Comparison of ENCODE assay signal across 17 cellular contexts in genomic region chr10:128000660-128001059, GRCh38.
DNase-seq lines count a peak whose midpoint lies in the region; ATAC-seq and TF ChIP-seq lines count a peak whose summit lies in the region.
"Had no signal": no experiment of that assay in that cellular context is flagged by ENCODE, and none has a peak within 500 bp of the region (broad histone marks: within the 10 kb centered on the region; RNA-seq: fewer than 3 reads in every experiment).

No MANE protein-coding gene starts in this region.

- DNase-seq in H4 (ENCODE audit: low spot score) (peak; percentile 72), astrocyte of the spinal cord (ENCODE audit: low read depth, low spot score) (peak; percentile 49), left cardiac atrium (peak; percentile 63), psoas muscle (no peak), tibial artery (no peak), NCI-H1105 treated with DMSO at 0.1 percent for 48 hours (lab: John Stamatoyannopoulos, UW) (no peak), NCI-H510A treated with DMSO at 0.1 percent for 48 hours (lab: John Stamatoyannopoulos, UW) (no peak)
- no peak for DNase-seq in activated naive CD4-positive, alpha-beta T cell treated with Interleukin-2 at 50 U/mL for 16 hours
- DNase-seq: activated naive CD4-positive, alpha-beta T cell treated with anti-CD3 and anti-CD28 coated beads, Interleukin-2, amount 10 ng/mL, durations not matched to agents 7 days and 5 days; DND-41; NCI-H2029 treated with DMSO at 0.1 percent for 48 hours; retina; stimulated activated CD4-positive, alpha-beta T cell treated with anti-CD3 and anti-CD28 coated beads, Interleukin-4, amount 100 ng/mL, for 1 hour; WERI-Rb-1 had no signal

- WGBS in psoas muscle, 3 donors: 37 to 53% (median 41%) methylated on average over 4 of the region's 4 CpGs

- in situ Hi-C loops in astrocyte of the spinal cord (cut with HindIII; ENCODE audit: low sequenced_read_pairs): no loop called here

- no peaks in the 10 kb centered on the region for H3K4me1 ChIP-seq in psoas muscle
- H3K4me1 ChIP-seq in tibial artery: peaks cover 0 to 5% (median 0%) of the 10 kb centered on the region in 4 donors

- TF ChIP-seq CTCF in astrocyte of the spinal cord (IDR thresholded peaks at IDR 0.05; ENCODE audit: low read depth, low read length): no peak
- TF ChIP-seq CTCF in psoas muscle (IDR thresholded peaks at IDR 0.05): no peak
- TF ChIP-seq CTCF in tibial artery (IDR thresholded peaks at IDR 0.05): no peak

- no peak overlapping the region for H3K4me3 ChIP-seq in astrocyte of the spinal cord (ENCODE audit: low read depth, low read length)
- no peak overlapping the region for H3K4me3 ChIP-seq in psoas muscle
- no peak overlapping the region for H3K4me3 ChIP-seq in tibial artery
- H3K4me3 ChIP-seq: BLaER1 treated with 17β-estradiol and CSF1 and Interleukin-3, amounts not matched to agents 10 nM and 100 nM; SK-N-MC had no signal

- H3K36me3 ChIP-seq in psoas muscle (ENCODE audit: insufficient read depth in 1 of 2, low read depth in 1 of 2) (no peaks in the 10 kb centered on the region), tibial artery (no peaks in the 10 kb centered on the region)
- H3K36me3 ChIP-seq: BLaER1 treated with 17β-estradiol and CSF1 and Interleukin-3, amounts not matched to agents 10 nM and 100 nM; WERI-Rb-1 had no signal

- intact Hi-C loops in left cardiac atrium (cut with DNase I): no loop called here
- intact Hi-C loops in psoas muscle (cut with DNase I): no loop called here
- intact Hi-C loops in tibial artery (cut with DNase I; ENCODE audit: low total_unique reads): no loop called here

- H3K27me3 ChIP-seq in psoas muscle (ENCODE audit: insufficient read depth in 3 of 3, low read length in 2 of 3) (peaks cover 0 to 2% (median 0%) of the 10 kb centered on the region in 3 donors), tibial artery (peaks cover 0 to 8% of the 10 kb centered on the region in 2 donors)
- H3K27me3 ChIP-seq: BLaER1 treated with 17β-estradiol and CSF1 and Interleukin-3, amounts not matched to agents 10 nM and 100 nM had no signal

- H3K27ac ChIP-seq in psoas muscle: no peak overlapping the region
- no peak overlapping the region for H3K27ac ChIP-seq in tibial artery
- H3K27ac ChIP-seq: BLaER1 treated with 17β-estradiol and CSF1 and Interleukin-3, amounts not matched to agents 10 nM and 100 nM; SK-N-MC; WERI-Rb-1 had no signal

- ATAC-seq in left cardiac atrium (peak; percentile 79 to 89), psoas muscle (peak in 3 of 4 donors; percentile 79 to 86 (median 85))
- ATAC-seq: stimulated activated effector memory CD8-positive, alpha-beta T cell treated with anti-CD3 and anti-CD28 coated beads, Interleukin-12 subunit alpha, Interleukin-12 subunit beta, amount 100 ng/mL, for 72 hours had no signal

- H3K9me3 ChIP-seq in psoas muscle: no peaks in the 10 kb centered on the region
- H3K9me3 ChIP-seq in tibial artery: no peaks in the 10 kb centered on the region
- H3K9me3 ChIP-seq: BLaER1 treated with 17β-estradiol and CSF1 and Interleukin-3, amounts not matched to agents 10 nM and 100 nM had no signal

Comparison
In these comparisons a context has a peak if more than half of its experiments do, and no peak if none do; other contexts are left out.
1. DNase-seq: peak in H4 (single experiment), astrocyte of the spinal cord (single experiment) and left cardiac atrium (single experiment); none in psoas muscle (0 of 2), tibial artery (0 of 2), NCI-H1105 treated with DMSO at 0.1 percent for 48 hours (single experiment), NCI-H510A treated with DMSO at 0.1 percent for 48 hours (single experiment) and activated naive CD4-positive, alpha-beta T cell treated with Interleukin-2 at 50 U/mL for 16 hours (single experiment).